Comparison of ENCODE assay signal across 32 cellular contexts in genomic region chr5:115584501-115584900, GRCh38. TPM values are rescaled to one million over a fixed set of nuclear protein-coding genes. Genes with fewer than 3 reads are reported as not detected.
"Had no signal": no experiment of that assay in that cellular context is flagged by ENCODE, and none has a peak within 500 bp of the region (broad histone marks: within the 10 kb centered on the region; RNA-seq: fewer than 3 reads in every experiment).

No MANE protein-coding gene starts in this region.

- FAIRE-seq: bronchial epithelial cell had no signal

- H3K4me3 ChIP-seq: ascending aorta, body of pancreas, MG63, Peyer's patch, SJCRH30, SK-N-MC had no signal

- H3K4me3 Mint-ChIP-seq: activated CD4-positive, alpha-beta T cell treated with anti-CD3 and anti-CD28 coated beads for 36 hours; activated CD4-positive, alpha-beta T cell treated with anti-CD3 and anti-CD28 coated beads, Interleukin-2, amount 10 ng/mL, durations not matched to agents 7 days and 5 days; activated CD8-positive, alpha-beta T cell treated with anti-CD3 and anti-CD28 coated beads, Interleukin-2, amount 10 ng/mL, durations not matched to agents 7 days and 5 days; activated naive CD4-positive, alpha-beta T cell treated with anti-CD3 and anti-CD28 coated beads, Interleukin-2, amount 50 U/mL, for 24 hours; activated naive CD8-positive, alpha-beta T cell treated with anti-CD3 and anti-CD28 coated beads, Interleukin-2, amount 10 ng/mL, durations not matched to agents 7 days and 5 days; activated T-cell treated with anti-CD3 and anti-CD28 coated beads, Interleukin-2, amount 50 U/mL, for 24 hours had no signal

- H3K9me3 ChIP-seq: ascending aorta, body of pancreas, MG63, Peyer's patch, SJCRH30 had no signal

- DNase-seq: activated CD4-positive, alpha-beta T cell treated with anti-CD3 and anti-CD28 coated beads for 36 hours; activated CD4-positive, alpha-beta T cell treated with anti-CD3 and anti-CD28 coated beads, Interleukin-2, amount 10 ng/mL, durations not matched to agents 7 days and 5 days; activated CD4-positive, alpha-beta T cell treated with anti-CD3 and anti-CD28 coated beads, Interleukin-2, amount 50 U/mL, for 48 hours; activated CD8-positive, alpha-beta T cell treated with anti-CD3 and anti-CD28 coated beads, Interleukin-2, amount 10 ng/mL, durations not matched to agents 7 days and 5 days; activated gamma-delta T cell; activated naive CD4-positive, alpha-beta T cell treated with Interleukin-2 at 50 U/mL for 16 hours; activated naive CD8-positive, alpha-beta T cell treated with anti-CD3 and anti-CD28 coated beads, Interleukin-2, amount 10 ng/mL, durations not matched to agents 7 days and 5 days; activated T-cell treated with anti-CD3 and anti-CD28 coated beads, Interleukin-2, amount 50 U/mL, for 24 hours; amygdala; body of pancreas; caudate nucleus; cerebellar nuclear complex; MG63; NCI-H1048; NCI-H1105 treated with DMSO at 0.1 percent for 48 hours; NCI-H1436; NCI-H1694; NCI-H1930; NCI-H2081 treated with DMSO at 0.1 percent for 48 hours; NCI-H226; NCI-H446 treated with DMSO at 0.1 percent for 48 hours; NCI-H524 treated with DMSO at 0.1 percent for 48 hours; Peyer's patch; SHP77; SJCRH30; T1000 had no signal

- H3K36me3 ChIP-seq: Peyer's patch had no signal

- H3K4me1 Mint-ChIP-seq: activated CD4-positive, alpha-beta T cell treated with anti-CD3 and anti-CD28 coated beads for 36 hours; activated CD4-positive, alpha-beta T cell treated with anti-CD3 and anti-CD28 coated beads, Interleukin-2, amount 10 ng/mL, durations not matched to agents 7 days and 5 days; activated naive CD4-positive, alpha-beta T cell treated with anti-CD3 and anti-CD28 coated beads, Interleukin-2, amount 50 U/mL, for 24 hours; activated naive CD8-positive, alpha-beta T cell treated with anti-CD3 and anti-CD28 coated beads, Interleukin-2, amount 10 ng/mL, durations not matched to agents 7 days and 5 days had no signal

- H3K27ac Mint-ChIP-seq: activated CD4-positive, alpha-beta T cell treated with anti-CD3 and anti-CD28 coated beads for 36 hours; activated CD4-positive, alpha-beta T cell treated with anti-CD3 and anti-CD28 coated beads, Interleukin-2, amount 10 ng/mL, durations not matched to agents 7 days and 5 days; activated CD8-positive, alpha-beta T cell treated with anti-CD3 and anti-CD28 coated beads, Interleukin-2, amount 10 ng/mL, durations not matched to agents 7 days and 5 days; activated naive CD4-positive, alpha-beta T cell treated with anti-CD3 and anti-CD28 coated beads, Interleukin-2, amount 50 U/mL, for 24 hours; activated naive CD8-positive, alpha-beta T cell treated with anti-CD3 and anti-CD28 coated beads, Interleukin-2, amount 10 ng/mL, durations not matched to agents 7 days and 5 days; activated T-cell treated with anti-CD3 and anti-CD28 coated beads, Interleukin-2, amount 50 U/mL, for 24 hours; activated T-helper 2 cell treated with anti-CD3 and anti-CD28 coated beads, Interferon-gamma antibody, Interleukin-2, Interleukin-4, amounts not matched to agents 10 μg/mL and 5 μg/mL and 100 μg/mL, durations not matched to agents 14 hours and 24 hours and 36 hours had no signal

- H3K27me3 Mint-ChIP-seq: activated CD4-positive, alpha-beta T cell treated with anti-CD3 and anti-CD28 coated beads for 36 hours; activated CD4-positive, alpha-beta T cell treated with anti-CD3 and anti-CD28 coated beads, Interleukin-2, amount 10 ng/mL, durations not matched to agents 7 days and 5 days; activated naive CD4-positive, alpha-beta T cell treated with anti-CD3 and anti-CD28 coated beads, Interleukin-2, amount 50 U/mL, for 24 hours; activated naive CD8-positive, alpha-beta T cell treated with anti-CD3 and anti-CD28 coated beads, Interleukin-2, amount 10 ng/mL, durations not matched to agents 7 days and 5 days; activated T-cell treated with anti-CD3 and anti-CD28 coated beads, Interleukin-2, amount 50 U/mL, for 24 hours had no signal

- H3K9me3 Mint-ChIP-seq: activated CD4-positive, alpha-beta T cell treated with anti-CD3 and anti-CD28 coated beads, Interleukin-2, amount 10 ng/mL, durations not matched to agents 7 days and 5 days; activated naive CD4-positive, alpha-beta T cell treated with anti-CD3 and anti-CD28 coated beads, Interleukin-2, amount 50 U/mL, for 24 hours; activated naive CD8-positive, alpha-beta T cell treated with anti-CD3 and anti-CD28 coated beads, Interleukin-2, amount 10 ng/mL, durations not matched to agents 7 days and 5 days; activated T-cell treated with anti-CD3 and anti-CD28 coated beads, Interleukin-2, amount 50 U/mL, for 24 hours; activated T-helper 2 cell treated with anti-CD3 and anti-CD28 coated beads, Interferon-gamma antibody, Interleukin-2, Interleukin-4, amounts not matched to agents 10 μg/mL and 5 μg/mL and 100 μg/mL, durations not matched to agents 14 hours and 24 hours and 36 hours had no signal

- ATAC-seq: activated CD4-positive, alpha-beta T cell treated with anti-CD3 and anti-CD28 coated beads for 36 hours; activated CD4-positive, CD25-positive, alpha-beta regulatory T cell treated with anti-CD3 and anti-CD28 coated beads, Interleukin-2, amount 50 U/mL, for 24 hours; activated CD8-positive, alpha-beta T cell treated with anti-CD3 and anti-CD28 coated beads, Interleukin-2, amount 10 ng/mL, durations not matched to agents 7 days and 5 days; body of pancreas had no signal

- H3K4me1 ChIP-seq: ascending aorta, Peyer's patch, SJCRH30 had no signal

- H3K27ac ChIP-seq: ascending aorta, body of pancreas, Peyer's patch, SJCRH30, SK-N-MC had no signal

- H3K27me3 ChIP-seq: ascending aorta, body of pancreas, MG63, Peyer's patch, SJCRH30 had no signal

RNA-seq across cellular contexts. Expression of gene TICAM2, which starts 17.8 kb away (rescaled TPM):
- total RNA-seq: activated T-helper 2 cell treated with anti-CD3 and anti-CD28 coated beads, Interferon-gamma antibody, Interleukin-2, Interleukin-4, amounts not matched to agents 10 μg/mL and 5 μg/mL and 100 μg/mL, durations not matched to agents 14 hours and 24 hours and 36 hours had no signal
